ENCODE assay signal across 24 cellular contexts in the genomic region with DNA sequence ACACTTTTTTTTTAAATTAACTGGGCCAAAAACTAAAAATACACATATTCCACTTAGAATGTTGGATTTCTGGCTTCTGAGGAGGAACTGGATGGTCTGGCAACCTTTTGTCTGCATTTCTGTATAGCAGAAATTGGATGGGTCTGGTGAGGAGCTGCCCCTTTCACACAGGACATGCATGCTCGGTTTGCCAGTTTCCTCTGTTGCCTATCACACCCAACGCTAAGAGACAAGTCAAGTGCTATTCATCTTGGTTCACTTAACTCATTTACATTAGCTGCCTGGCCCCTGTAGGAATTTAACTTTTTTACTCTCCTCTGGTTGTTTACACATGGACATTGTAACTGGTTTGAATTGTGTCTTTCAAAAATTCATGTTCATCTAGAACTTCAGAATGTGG.
"Had no signal": no experiment of that assay in that cellular context is flagged by ENCODE, and none has a peak within 500 bp of the region (broad histone marks: within the 10 kb centered on the region; RNA-seq: fewer than 3 reads in every experiment).

No MANE protein-coding gene starts in this region.

- ATAC-seq: effector memory CD8-positive, alpha-beta T cell; esophagus mucosa; gastrocnemius medialis; heart right ventricle; left cardiac atrium; left lung; left ventricle myocardium superior; lower lobe of right lung; mucosa of descending colon had no signal

- H3K36me3 ChIP-seq: colonic mucosa, esophagus squamous epithelium, gastrocnemius medialis, heart right ventricle, left lung, lower lobe of right lung had no signal

- H3K27me3 ChIP-seq: colonic mucosa, esophagus squamous epithelium, gastrocnemius medialis, heart right ventricle, left lung had no signal

- H3K4me1 Mint-ChIP-seq: endodermal cell had no signal

- H3K4me3 Mint-ChIP-seq: dendritic cell treated with granulocyte-macrophage colony-stimulating factor and Interleukin-4, amounts not matched to agents 40 ng/mL and 50 ng/mL, for 4 days; effector memory CD8-positive, alpha-beta T cell; endodermal cell; mesothelial cell of epicardium had no signal

- DNase-seq: colonic mucosa; cortex of kidney; effector CD8-positive, alpha-beta T cell; effector memory CD8-positive, alpha-beta T cell; endodermal cell; erythroblast; esophagus squamous epithelium; foreskin fibroblast; gastrocnemius medialis; glutamatergic neuron; head of caudate nucleus; heart right ventricle; hippocampal formation; islet precursor cell; left cardiac atrium; left lung; left ventricle myocardium superior; lower lobe of right lung; mesenchymal stem cell; mucosa of descending colon had no signal

- H3K27me3 Mint-ChIP-seq: dendritic cell treated with granulocyte-macrophage colony-stimulating factor and Interleukin-4, amounts not matched to agents 40 ng/mL and 50 ng/mL, for 4 days; effector memory CD8-positive, alpha-beta T cell had no signal

- H3K9me3 ChIP-seq: colonic mucosa, esophagus squamous epithelium, gastrocnemius medialis, left lung, lower lobe of right lung, mucosa of descending colon had no signal

- H3K27ac Mint-ChIP-seq: dendritic cell treated with granulocyte-macrophage colony-stimulating factor and Interleukin-4, amounts not matched to agents 40 ng/mL and 50 ng/mL, for 4 days; effector memory CD8-positive, alpha-beta T cell; endodermal cell; mesothelial cell of epicardium had no signal

- H3K27ac ChIP-seq: colonic mucosa, epithelial cell of prostate, esophagus squamous epithelium, gastrocnemius medialis, heart right ventricle, left lung, lower lobe of right lung had no signal

- H3K4me3 ChIP-seq: colonic mucosa, esophagus squamous epithelium, gastrocnemius medialis, heart right ventricle, left lung, lower lobe of right lung, mucosa of descending colon had no signal

- H3K36me3 Mint-ChIP-seq: mesothelial cell of epicardium had no signal

- H3K4me1 ChIP-seq: colonic mucosa, esophagus squamous epithelium, gastrocnemius medialis, heart right ventricle, left lung, lower lobe of right lung had no signal

- H3K9me3 Mint-ChIP-seq: endodermal cell, mesothelial cell of epicardium had no signal
